ENCODE assay signal across 16 cellular contexts in the genomic region with DNA sequence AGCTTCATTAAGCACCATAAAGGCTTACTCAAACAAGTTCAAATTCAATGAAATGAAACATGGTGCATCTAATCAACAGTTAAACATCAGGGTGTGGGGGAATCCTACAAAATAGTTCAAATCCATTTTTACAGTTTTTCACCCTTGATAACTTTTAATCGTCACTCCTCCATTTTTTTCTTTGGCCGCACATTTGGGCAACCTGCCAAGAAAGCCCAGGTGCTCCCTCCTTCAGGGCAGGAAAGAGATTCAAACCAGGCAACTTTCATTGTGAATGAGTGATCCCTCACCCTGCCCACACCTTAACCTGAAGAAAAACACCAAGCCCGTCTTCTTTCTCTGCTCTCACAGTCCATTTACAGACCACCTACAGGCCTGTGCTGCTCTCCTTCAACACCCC. TPM values are rescaled to one million over a fixed set of nuclear protein-coding genes. Genes with fewer than 3 reads are reported as not detected.
DNase-seq lines count a peak whose midpoint lies in the region; ATAC-seq, FAIRE-seq and TF ChIP-seq lines count a peak whose summit lies in the region.
"Had no signal": no experiment of that assay in that cellular context is flagged by ENCODE, and none has a peak within 500 bp of the region (broad histone marks: within the 10 kb centered on the region; RNA-seq: fewer than 3 reads in every experiment).

No MANE protein-coding gene starts in this region.

- H3K9me3 ChIP-seq in K562 (replicated peaks; ENCODE audit: control insufficient read depth, insufficient read depth, low read depth, low read length), result no peaks in the 10 kb centered on the region
- H3K9me3 ChIP-seq: BE2C had no signal

- no peaks in the 10 kb centered on the region for H4K20me1 ChIP-seq in K562 (replicated peaks; ENCODE audit: control insufficient read depth, insufficient read depth, low read length)

- CTCF ChIA-PET in K562 (lab: Yijun Ruan, JAX; ENCODE audit: low intra/inter-chr PET ratio), result no interaction called here
- CTCF ChIA-PET in activated CD8-positive, alpha-beta memory T cell treated with anti-CD3 and anti-CD28 coated beads, Interleukin-2, amount 10 ng/mL, durations not matched to agents 7 days and 5 days (lab: Charles Lee), result no interaction called here

- no peaks in the 10 kb centered on the region for H3K9me1 ChIP-seq in K562 (ENCODE audit: control insufficient read depth, insufficient read depth, low read length)

- no peak overlapping the region for H3K4me2 ChIP-seq in K562 (ENCODE audit: insufficient read depth, low read length)
- H3K4me2 ChIP-seq: A549 had no signal

- H3K4me3 Mint-ChIP-seq in activated CD4-positive, alpha-beta T cell treated with anti-CD3 and anti-CD28 coated beads, Interleukin-2, amount 10 ng/mL, durations not matched to agents 24 days and 14 days, result no peak overlapping the region
- no peak overlapping the region for H3K4me3 Mint-ChIP-seq in activated CD8-positive, alpha-beta memory T cell treated with anti-CD3 and anti-CD28 coated beads, Interleukin-2, amount 10 ng/mL, durations not matched to agents 7 days and 5 days
- H3K4me3 Mint-ChIP-seq: CD4-positive, alpha-beta memory T cell had no signal

- no peak for TF ChIP-seq RAD21 in K562 (CRISPR knock-in tag; conservative IDR thresholded peaks at IDR 0.05 in 1 of 2, IDR thresholded peaks at IDR 0.05 in 1 of 2)

- peaks cover 2 to 15% of the 10 kb centered on the region in 2 experiments; a peak in 2 of 5 replicates for H3K27me3 ChIP-seq in K562 (ENCODE audit: control insufficient read depth in 2 of 2, insufficient read depth in 2 of 2, low read length in 2 of 2)

- peaks cover 2% of the 10 kb centered on the region for H3K36me3 Mint-ChIP-seq in activated CD4-positive, alpha-beta T cell treated with anti-CD3 and anti-CD28 coated beads, Interleukin-2, amount 10 ng/mL, durations not matched to agents 24 days and 14 days (ENCODE audit: low read depth)
- peaks cover 4% of the 10 kb centered on the region for H3K36me3 Mint-ChIP-seq in activated CD8-positive, alpha-beta memory T cell treated with anti-CD3 and anti-CD28 coated beads, Interleukin-2, amount 10 ng/mL, durations not matched to agents 7 days and 5 days

- no peak overlapping the region for H3K4me3 ChIP-seq in K562
- H3K4me3 ChIP-seq: A549 had no signal

- H3K79me2 ChIP-seq in K562 (ENCODE audit: control insufficient read depth, insufficient read depth, low read length), result no peaks in the 10 kb centered on the region

- H3K36me3 ChIP-seq in K562 (ENCODE audit: control insufficient read depth, insufficient read depth, low read length), result no peaks in the 10 kb centered on the region
- H3K36me3 ChIP-seq: BE2C had no signal

- TF ChIP-seq CTCF in K562 (IDR thresholded peaks at IDR 0.05 in 2 of 3, conservative IDR thresholded peaks at IDR 0.05 in 1 of 3; ENCODE audit: insufficient read depth in 2 of 3, low read depth in 1 of 3, low read length in 3 of 3), result no peak

- H3K27ac ChIP-seq in K562 (ENCODE audit: extremely low read depth, low read depth, low read length), result no peak overlapping the region
- H3K27ac ChIP-seq: A549, C4-2B had no signal

- H3K9me3 Mint-ChIP-seq in activated CD4-positive, alpha-beta T cell treated with anti-CD3 and anti-CD28 coated beads, Interleukin-2, amount 10 ng/mL, durations not matched to agents 24 days and 14 days, result peaks cover 3% of the 10 kb centered on the region
- no peaks in the 10 kb centered on the region for H3K9me3 Mint-ChIP-seq in activated CD8-positive, alpha-beta memory T cell treated with anti-CD3 and anti-CD28 coated beads, Interleukin-2, amount 10 ng/mL, durations not matched to agents 7 days and 5 days (ENCODE audit: low read depth)

- in situ Hi-C loops in K562 (cut with MboI), result no loop called here

- intact Hi-C loops in activated CD4-positive, alpha-beta T cell treated with anti-CD3 and anti-CD28 coated beads, Interleukin-2, amount 10 ng/mL, durations not matched to agents 24 days and 14 days (cut with micrococcal nuclease), result loop anchor here (10.0 kb wide), 1 partner anchor 1458 kb away; the partner anchor contains the start of gene TMA16
- intact Hi-C loops in K562 (cut with micrococcal nuclease), result no loop called here

- FAIRE-seq in K562 (lab: Jason Lieb, UNC), result no peak
- FAIRE-seq: A549, GM12892, GM19239, H54 had no signal

- no peak for TF ChIP-seq POLR2A in K562 (conservative IDR thresholded peaks at IDR 0.05)

- no peak overlapping the region for H3K9ac ChIP-seq in K562 (ENCODE audit: insufficient read depth in 1 of 2, low read depth in 2 of 2, low read length in 2 of 2)

- BruUV-seq in K562 (replicated peaks; lab: Mats Ljungman, UMichigan), result no TSS peak

- H3K27me3 Mint-ChIP-seq in activated CD4-positive, alpha-beta T cell treated with anti-CD3 and anti-CD28 coated beads, Interleukin-2, amount 10 ng/mL, durations not matched to agents 24 days and 14 days, result peaks cover 22% of the 10 kb centered on the region
- peaks cover 27% of the 10 kb centered on the region for H3K27me3 Mint-ChIP-seq in activated CD8-positive, alpha-beta memory T cell treated with anti-CD3 and anti-CD28 coated beads, Interleukin-2, amount 10 ng/mL, durations not matched to agents 7 days and 5 days

- H3K27ac Mint-ChIP-seq in activated CD4-positive, alpha-beta T cell treated with anti-CD3 and anti-CD28 coated beads, Interleukin-2, amount 10 ng/mL, durations not matched to agents 24 days and 14 days, result no peak overlapping the region
- no peak overlapping the region for H3K27ac Mint-ChIP-seq in activated CD8-positive, alpha-beta memory T cell treated with anti-CD3 and anti-CD28 coated beads, Interleukin-2, amount 10 ng/mL, durations not matched to agents 7 days and 5 days
- H3K27ac Mint-ChIP-seq: CD4-positive, alpha-beta memory T cell had no signal

- WGBS in K562 (ENCODE audit: insufficient coverage, low coverage, missing lambda C conversion rate), result 0% methylated on average over 3 of the region's 3 CpGs

- ATAC-seq in K562, result no peak
- ATAC-seq in activated CD8-positive, alpha-beta memory T cell treated with anti-CD3 and anti-CD28 coated beads, Interleukin-2, amount 10 ng/mL, durations not matched to agents 7 days and 5 days, result no peak
- ATAC-seq: A549, HCT116 had no signal

- peaks cover 9% of the 10 kb centered on the region for H3K4me1 Mint-ChIP-seq in activated CD4-positive, alpha-beta T cell treated with anti-CD3 and anti-CD28 coated beads, Interleukin-2, amount 10 ng/mL, durations not matched to agents 24 days and 14 days
- H3K4me1 Mint-ChIP-seq in activated CD8-positive, alpha-beta memory T cell treated with anti-CD3 and anti-CD28 coated beads, Interleukin-2, amount 10 ng/mL, durations not matched to agents 7 days and 5 days, result peaks cover 14% of the 10 kb centered on the region

- peak; percentile 31 for DNase-seq in activated CD4-positive, alpha-beta T cell treated with anti-CD3 and anti-CD28 coated beads, Interleukin-2, amount 10 ng/mL, durations not matched to agents 24 days and 14 days
- no peak for DNase-seq in activated CD4-positive, alpha-beta T cell treated with anti-CD3 and anti-CD28 coated beads for 1 hour
- DNase-seq in NCI-H1105 treated with DMSO at 0.1 percent for 48 hours (lab: John Stamatoyannopoulos, UW) (peak; percentile 19), K562 (ENCODE audit: extremely low read depth in 1 of 4, low spot score in 3 of 4) (no peak)
- no peak for DNase-seq in activated effector memory CD4-positive, alpha-beta T cell treated with anti-CD3 and anti-CD28 coated beads, Interleukin-2, amount 50 U/mL, for 16 hours
- DNase-seq in activated CD8-positive, alpha-beta memory T cell treated with anti-CD3 and anti-CD28 coated beads, Interleukin-2, amount 10 ng/mL, durations not matched to agents 7 days and 5 days, result no peak
- DNase-seq: BE2C; CD4-positive, alpha-beta memory T cell; DND-41; GDM1 had no signal

- TF ChIP-seq EP300 in K562 (IDR thresholded peaks at IDR 0.05; ENCODE audit: low read length), result no peak

- H3K4me1 ChIP-seq in K562 (replicated peaks in 1 of 2; ENCODE audit: control insufficient read depth in 2 of 2, insufficient read depth in 2 of 2, low read length in 2 of 2), result peaks cover 0 to 8% of the 10 kb centered on the region in 2 experiments; a peak in 2 of 5 replicates
- H3K4me1 ChIP-seq: A549, BE2C had no signal

- POLR2A ChIA-PET in K562 (lab: Yijun Ruan, JAX), result no interaction called here

- H2AFZ ChIP-seq in K562 (ENCODE audit: low read depth, low read length), result no peak overlapping the region

TF ChIP-seq in K562, 482 proteins besides CTCF, POLR2A, EP300 and RAD21 (continues in another document):
- TF ChIP-seq NFIC (IDR thresholded peaks at IDR 0.05) (peak; percentile 73), ZNF232 (CRISPR knock-in tag; IDR thresholded peaks at IDR 0.05) (no peak), RB1 (IDR thresholded peaks at IDR 0.05; ENCODE audit: low read depth) (no peak)

RNA-seq across cellular contexts. Expression of gene TRIM61, which starts 24.9 kb away (rescaled TPM):
- total RNA-seq in activated CD4-positive, alpha-beta T cell treated with anti-CD3 and anti-CD28 coated beads, Interleukin-2, amount 10 ng/mL, durations not matched to agents 24 days and 14 days, result 3.4 and 3.7 TPM in 2 replicates
- total RNA-seq in K562 (2011; cell fraction: chromatin; rRNA removed; ENCODE audit: low replicate concordance), result not detected in 2 replicates
- total RNA-seq in K562 (2011; cell fraction: nucleolus; rRNA removed), result not detected in 2 replicates
- not detected in 2 replicates for total RNA-seq in K562 (2011; cell fraction: nucleoplasm; rRNA removed)
- total RNA-seq in K562 (2014; rRNA removed), result 0.41 TPM in 1 of 2 replicates, not detected in the other
- total RNA-seq in K562 (2014; rRNA removed; fragmentation: Illumina TruSeq; extraction: Trizol), result 0.41 and 0.51 TPM in 2 replicates
- total RNA-seq in K562 (2015; rRNA removed; fragmentation: Illumina TruSeq; extraction: Trizol), result 0.29 and 0.57 TPM in 2 replicates
- total RNA-seq in K562 (2021), result 0.42 and 0.87 TPM in 2 replicates
- 0.07 TPM in 1 of 2 replicates, not detected in the other for polyA plus RNA-seq in K562 (2011; rRNA removed)
- 0.06 TPM in 1 of 2 replicates, not detected in the other for polyA plus RNA-seq in K562 (2011; cell fraction: cytosol; rRNA removed)
- not detected in 2 replicates for polyA plus RNA-seq in K562 (2011; cell fraction: nucleus; rRNA removed)
- 0.60 and 0.75 TPM in 2 replicates for polyA plus RNA-seq in K562 (2012)
- polyA plus RNA-seq in K562 (2014; fragmentation: Illumina TruSeq; extraction: Trizol), result 0.46 and 0.72 TPM in 2 replicates
- under 1 TPM; 0.80 to 0.92 TPM for polyA plus RNA-seq in K562 (2014; fragmentation: Nextera tagmentation; extraction: Ambion mirVana)
- polyA plus RNA-seq in K562 (2014; rRNA removed), result 0.18 and 0.24 TPM in 2 replicates
- 0.46 TPM in 1 of 2 replicates, not detected in the other for polyA minus RNA-seq in K562 (2011; rRNA and poly(A)+ RNA removed)
- polyA minus RNA-seq in K562 (2011; cell fraction: cytosol; rRNA and poly(A)+ RNA removed), result not detected in 2 replicates
- polyA minus RNA-seq in K562 (2011; cell fraction: nucleus; rRNA and poly(A)+ RNA removed), result 0.33 TPM in 1 of 2 replicates, not detected in the other
- 1 to 10 TPM; 1.7 to 2.2 TPM for total RNA-seq in activated CD8-positive, alpha-beta memory T cell treated with anti-CD3 and anti-CD28 coated beads, Interleukin-2, amount 10 ng/mL, durations not matched to agents 7 days and 5 days
- polyA plus RNA-seq: A549 had no signal

Comparison
In these comparisons a context has a peak if more than half of its experiments do, and no peak if none do; other contexts are left out.
1. DNase-seq: peak in activated CD4-positive, alpha-beta T cell treated with anti-CD3 and anti-CD28 coated beads, Interleukin-2, amount 10 ng/mL, durations not matched to agents 24 days and 14 days (single experiment) and NCI-H1105 treated with DMSO at 0.1 percent for 48 hours (single experiment); none in activated CD4-positive, alpha-beta T cell treated with anti-CD3 and anti-CD28 coated beads for 1 hour (single experiment), K562 (0 of 4), activated effector memory CD4-positive, alpha-beta T cell treated with anti-CD3 and anti-CD28 coated beads, Interleukin-2, amount 50 U/mL, for 16 hours (single experiment) and activated CD8-positive, alpha-beta memory T cell treated with anti-CD3 and anti-CD28 coated beads, Interleukin-2, amount 10 ng/mL, durations not matched to agents 7 days and 5 days (single experiment).